Comparison of ENCODE assay signal across 10 cellular contexts in the genomic region with DNA sequence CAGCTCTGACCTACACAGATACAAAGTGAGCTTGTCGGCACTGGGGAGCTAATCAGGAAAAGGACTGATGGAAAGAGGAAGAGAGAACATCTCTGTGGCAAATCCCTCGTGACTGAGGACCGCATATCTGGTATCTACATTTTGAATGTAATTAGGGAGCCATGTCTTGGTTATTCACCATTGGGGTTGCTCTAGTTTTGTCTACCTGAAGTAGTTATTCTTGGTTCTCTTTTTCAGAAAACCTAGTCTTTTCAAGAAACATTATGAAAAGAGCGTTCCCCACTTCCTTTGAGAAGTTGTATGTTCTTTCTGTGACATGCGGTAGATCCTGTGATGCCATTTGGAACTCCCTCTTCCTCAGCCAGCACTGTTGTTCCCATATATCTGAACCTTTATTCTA.
DNase-seq lines count a peak whose midpoint lies in the region; ATAC-seq and TF ChIP-seq lines count a peak whose summit lies in the region.
"Had no signal": no experiment of that assay in that cellular context is flagged by ENCODE, and none has a peak within 500 bp of the region (broad histone marks: within the 10 kb centered on the region; RNA-seq: fewer than 3 reads in every experiment).

No MANE protein-coding gene starts in this region.

- WGBS in body of pancreas, 2 donors: 71 to 77% methylated on average over 5 of the region's 5 CpGs

- peak overlapping the region; percentile 67 to 94 (median 83) for H3K27ac Mint-ChIP-seq in CD4-positive, alpha-beta memory T cell
- peak overlapping the region; percentile 93 for H3K27ac Mint-ChIP-seq in activated naive CD8-positive, alpha-beta T cell treated with anti-CD3 and anti-CD28 coated beads for 36 hours

- H3K27me3 Mint-ChIP-seq in CD4-positive, alpha-beta memory T cell: no peaks in the 10 kb centered on the region
- H3K27me3 Mint-ChIP-seq in activated naive CD8-positive, alpha-beta T cell treated with anti-CD3 and anti-CD28 coated beads for 36 hours: no peaks in the 10 kb centered on the region

- no peak for TF ChIP-seq POLR2A in body of pancreas (IDR thresholded peaks at IDR 0.05)

- CTCF ChIA-PET in CD4-positive, alpha-beta memory T cell (lab: Charles Lee; ENCODE audit: partially characterized antibody): interaction anchor here (0.7 to 3.6 kb wide), 4 partner anchors 8 to 64 kb away, joined by 4 to 24 read pairs (median 4); no protein-coding TSS in a partner anchor

- H3K4me1 ChIP-seq in CD4-positive, alpha-beta memory T cell (ENCODE audit: insufficient read depth, low read length): peaks cover 95% of the 10 kb centered on the region
- H3K4me1 ChIP-seq in body of pancreas (peaks cover 5% of the 10 kb centered on the region), right atrium auricular region (peaks cover 0 to 9% of the 10 kb centered on the region in 2 donors)

- peaks cover 65 to 90% (median 78%) of the 10 kb centered on the region in 4 donors for H3K4me1 Mint-ChIP-seq in CD4-positive, alpha-beta memory T cell
- peaks cover 79% of the 10 kb centered on the region for H3K4me1 Mint-ChIP-seq in activated naive CD8-positive, alpha-beta T cell treated with anti-CD3 and anti-CD28 coated beads for 36 hours

- TF ChIP-seq CTCF in body of pancreas (IDR thresholded peaks at IDR 0.05) (no peak), right atrium auricular region (IDR thresholded peaks at IDR 0.05) (no peak)

- intact Hi-C loops in CD4-positive, alpha-beta memory T cell (cut with micrococcal nuclease): loop anchor here (1.0 kb wide), 1 partner anchor 9 kb away; no protein-coding TSS in a partner anchor
- intact Hi-C loops in body of pancreas (cut with DNase I): no loop called here

- no peak for DNase-seq in CD4-positive, alpha-beta memory T cell
- no peak for DNase-seq in activated naive CD8-positive, alpha-beta T cell treated with anti-CD3 and anti-CD28 coated beads for 36 hours
- DNase-seq in midbrain (lab: John Stamatoyannopoulos, UW): no peak
- no peak for DNase-seq in G401 (ENCODE audit: low spot score)
- no peak for DNase-seq in body of pancreas
- no peak for DNase-seq in right atrium auricular region (ENCODE audit: low spot score)
- DNase-seq: caudate nucleus had no signal

- POLR2A ChIA-PET in CD4-positive, alpha-beta memory T cell (lab: Charles Lee; ENCODE audit: partially characterized antibody): interaction anchor here (1.3 to 17.7 kb wide), 6 partner anchors 7 to 115 kb away, joined by 5 to 279 read pairs (median 9); no protein-coding TSS in a partner anchor

- H3K4me3 Mint-ChIP-seq in CD4-positive, alpha-beta memory T cell: peak overlapping the region in 7 of 8 donors; percentile 10 to 79 (median 69)
- peak overlapping the region; percentile 79 for H3K4me3 Mint-ChIP-seq in activated naive CD8-positive, alpha-beta T cell treated with anti-CD3 and anti-CD28 coated beads for 36 hours

- peaks cover 15 to 17% of the 10 kb centered on the region in 2 donors for H3K36me3 Mint-ChIP-seq in CD4-positive, alpha-beta memory T cell
- H3K36me3 Mint-ChIP-seq in activated naive CD8-positive, alpha-beta T cell treated with anti-CD3 and anti-CD28 coated beads for 36 hours: peaks cover 55% of the 10 kb centered on the region

- H3K4me3 ChIP-seq in CD4-positive, alpha-beta memory T cell (ENCODE audit: low read length in 2 of 2): no peak overlapping the region
- H3K4me3 ChIP-seq in body of pancreas: no peak overlapping the region
- H3K4me3 ChIP-seq in right atrium auricular region: no peak overlapping the region

- in situ Hi-C loops in G401 (cut with HindIII; ENCODE audit: low sequenced_read_pairs): no loop called here

- ATAC-seq in GM19372 (IDR thresholded peaks at IDR 0.05; ENCODE audit: low read depth, unreplicated experiment) (peak; percentile 71), HG03103 (IDR thresholded peaks at IDR 0.05; ENCODE audit: low read depth, unreplicated experiment) (peak; percentile 87), body of pancreas (no peak)
- ATAC-seq: Panc1 had no signal

- H3K27ac ChIP-seq in CD4-positive, alpha-beta memory T cell (ENCODE audit: low read depth, low read length): peak overlapping the region; percentile 44
- H3K27ac ChIP-seq in body of pancreas: no peak overlapping the region
- H3K27ac ChIP-seq in right atrium auricular region: no peak overlapping the region

- H3K36me3 ChIP-seq in CD4-positive, alpha-beta memory T cell (ENCODE audit: insufficient read depth, low read length): no peaks in the 10 kb centered on the region
- H3K36me3 ChIP-seq in body of pancreas (replicated peaks in 1 of 2; ENCODE audit: insufficient read depth in 1 of 2, low read depth in 2 of 2) (no peaks in the 10 kb centered on the region), right atrium auricular region (no peaks in the 10 kb centered on the region)

- no peaks in the 10 kb centered on the region for H3K9me3 ChIP-seq in CD4-positive, alpha-beta memory T cell (ENCODE audit: control insufficient read depth in 1 of 2, low read length in 2 of 2)
- H3K9me3 ChIP-seq in body of pancreas: no peaks in the 10 kb centered on the region
- no peaks in the 10 kb centered on the region for H3K9me3 ChIP-seq in right atrium auricular region

- no peaks in the 10 kb centered on the region for H3K27me3 ChIP-seq in CD4-positive, alpha-beta memory T cell (ENCODE audit: insufficient read depth, low read length)
- no peaks in the 10 kb centered on the region for H3K27me3 ChIP-seq in body of pancreas
- no peaks in the 10 kb centered on the region for H3K27me3 ChIP-seq in right atrium auricular region

- no peaks in the 10 kb centered on the region for H3K9me3 Mint-ChIP-seq in CD4-positive, alpha-beta memory T cell
- no peaks in the 10 kb centered on the region for H3K9me3 Mint-ChIP-seq in activated naive CD8-positive, alpha-beta T cell treated with anti-CD3 and anti-CD28 coated beads for 36 hours
